ENCODE assay signal across 13 cellular contexts in the genomic region with DNA sequence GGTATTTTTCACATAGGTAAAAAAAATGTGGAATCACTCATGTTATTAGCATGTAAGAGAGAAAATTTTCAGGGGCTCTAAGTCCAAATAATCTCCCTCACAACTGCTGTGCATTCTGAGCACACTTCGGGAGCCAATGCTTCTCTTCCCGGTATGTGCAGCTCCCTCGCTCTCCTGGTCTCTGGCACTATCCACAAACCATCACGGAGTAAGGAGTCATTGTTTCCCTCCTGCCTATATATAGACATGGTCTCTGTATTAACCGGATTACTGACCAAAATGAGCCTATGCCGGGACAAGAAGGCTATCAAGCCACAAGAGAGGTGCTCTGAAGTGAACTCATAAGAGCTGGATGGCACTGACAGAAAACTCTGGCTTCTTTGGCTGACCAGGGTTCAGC.
"Had no signal": no experiment of that assay in that cellular context is flagged by ENCODE, and none has a peak within 500 bp of the region (broad histone marks: within the 10 kb centered on the region; RNA-seq: fewer than 3 reads in every experiment).

No MANE protein-coding gene starts in this region.

- H3K4me3 ChIP-seq: body of pancreas, pancreas, spleen, transverse colon had no signal

- H3K9me3 ChIP-seq: body of pancreas, pancreas, spleen, transverse colon had no signal

- H3K4me1 ChIP-seq: pancreas had no signal

- H3K27ac ChIP-seq: body of pancreas, pancreas, spleen had no signal

- ATAC-seq: body of pancreas; esophagus mucosa; pancreas; stimulated activated memory B cell treated with anti-CD40 and anti-IgM and Interleukin-4, amounts not matched to agents 10 μg/mL and 1 μg/mL and 100 μg/mL, for 72 hours had no signal

- DNase-seq: activated CD4-positive, alpha-beta T cell treated with anti-CD3 and anti-CD28 coated beads for 4 hours; activated naive CD4-positive, alpha-beta T cell treated with anti-CD3 and anti-CD28 coated beads for 36 hours; body of pancreas; head of caudate nucleus; islet precursor cell; naive B cell; pancreas; SHP77; spleen; stimulated activated CD4-positive, alpha-beta T cell treated with anti-CD3 and anti-CD28 coated beads, Interleukin-1b, Interleukin-23, amount 100 ng/mL, for 48 hours; transverse colon had no signal

- H3K36me3 ChIP-seq: pancreas, spleen, transverse colon had no signal

- H3K27me3 ChIP-seq: body of pancreas, pancreas, spleen, transverse colon had no signal
